ENCODE assay signal across 10 cellular contexts in the genomic region with DNA sequence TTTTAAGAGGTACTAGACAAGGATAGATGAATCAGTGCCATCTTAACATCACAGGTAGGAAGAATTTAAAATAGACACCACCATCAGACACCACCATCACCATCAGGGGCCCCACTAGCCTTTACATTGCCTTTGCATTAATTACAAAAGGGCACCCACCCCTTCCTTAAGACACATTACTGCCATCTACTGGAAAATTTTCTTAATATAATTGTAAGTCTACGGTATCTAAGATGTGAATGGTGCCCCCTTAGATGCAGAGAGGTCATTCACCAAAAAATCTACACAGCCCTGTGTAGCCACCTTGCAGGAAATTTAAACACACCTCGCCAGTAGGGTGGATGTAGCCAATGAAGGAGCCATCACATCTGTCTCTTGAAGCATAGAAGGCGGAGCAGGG.
DNase-seq lines count a peak whose midpoint lies in the region; ATAC-seq and TF ChIP-seq lines count a peak whose summit lies in the region.
"Had no signal": no experiment of that assay in that cellular context is flagged by ENCODE, and none has a peak within 500 bp of the region (broad histone marks: within the 10 kb centered on the region; RNA-seq: fewer than 3 reads in every experiment).

No MANE protein-coding gene starts in this region.

- H3K4me3 ChIP-seq in KMS-11 (IDR thresholded peaks at IDR 0.05; ENCODE audit: insufficient read depth, low read depth, low read length) = no peak overlapping the region
- H3K4me3 ChIP-seq in adipocyte (ENCODE audit: low read length) = no peak overlapping the region
- H3K4me3 ChIP-seq in mesenchymal stem cell (ENCODE audit: insufficient read depth in 1 of 2, low read depth in 1 of 2, low read length in 2 of 2) = no peak overlapping the region
- H3K4me3 ChIP-seq: SJCRH30 had no signal

- ATAC-seq in HG03432 (IDR thresholded peaks at IDR 0.05; ENCODE audit: unreplicated experiment) = no peak

- H2AK5ac ChIP-seq in mesenchymal stem cell (ENCODE audit: low read length, severe bottlenecking) = no peak overlapping the region

- no peak overlapping the region for H2BK15ac ChIP-seq in mesenchymal stem cell (ENCODE audit: low read depth, poor library complexity, severe bottlenecking)

- no peak overlapping the region for H4K91ac ChIP-seq in mesenchymal stem cell (ENCODE audit: low read length)

- no peak overlapping the region for H2BK12ac ChIP-seq in mesenchymal stem cell (ENCODE audit: low read length in 2 of 2)

- H3K9ac ChIP-seq in KMS-11 (no peak overlapping the region), adipocyte (ENCODE audit: low read length) (no peak overlapping the region), mesenchymal stem cell (ENCODE audit: low read length) (no peak overlapping the region)

- H3K36me3 ChIP-seq in KMS-11 (ENCODE audit: insufficient read depth) (no peaks in the 10 kb centered on the region), adipocyte (ENCODE audit: control insufficient read depth, insufficient read depth, low read length, severe bottlenecking) (no peaks in the 10 kb centered on the region), mesenchymal stem cell (ENCODE audit: control insufficient read depth in 1 of 2, insufficient read depth in 2 of 2, low read depth in 1 of 2, low read length in 2 of 2) (no peaks in the 10 kb centered on the region)
- H3K36me3 ChIP-seq: SJCRH30 had no signal

- no peaks in the 10 kb centered on the region for H3K4me1 ChIP-seq in KMS-11 (ENCODE audit: low read depth, poor library complexity, severe bottlenecking)
- H3K4me1 ChIP-seq in adipocyte (ENCODE audit: control insufficient read depth, insufficient read depth, low read length) = no peaks in the 10 kb centered on the region
- H3K4me1 ChIP-seq in mesenchymal stem cell (ENCODE audit: control insufficient read depth, insufficient read depth, low read depth, low read length) = peaks cover 2% of the 10 kb centered on the region
- H3K4me1 ChIP-seq: SJCRH30 had no signal

- no peak overlapping the region for H3K18ac ChIP-seq in mesenchymal stem cell (ENCODE audit: low read depth in 1 of 2, low read length in 2 of 2)

- TF ChIP-seq CTCF in KMS-11 (conservative IDR thresholded peaks at IDR 0.05; ENCODE audit: low read depth, low read length) = peak; percentile 45

- H3K79me1 ChIP-seq in mesenchymal stem cell (replicated peaks; ENCODE audit: low read length, poor library complexity, severe bottlenecking) = no peaks in the 10 kb centered on the region

- no peak overlapping the region for H3K4ac ChIP-seq in mesenchymal stem cell (ENCODE audit: low read depth in 1 of 2, low read length in 2 of 2)

- H4K8ac ChIP-seq in mesenchymal stem cell (ENCODE audit: low read length) = no peak overlapping the region

- no peaks in the 10 kb centered on the region for H3K9me3 ChIP-seq in adipocyte (ENCODE audit: control insufficient read depth, low read length)
- H3K9me3 ChIP-seq in mesenchymal stem cell (ENCODE audit: control insufficient read depth, low read length) = no peaks in the 10 kb centered on the region
- H3K9me3 ChIP-seq: SJCRH30 had no signal

- H2BK120ac ChIP-seq in mesenchymal stem cell (ENCODE audit: low read depth, low read length) = no peak overlapping the region

- DNase-seq in activated CD4-positive, alpha-beta T cell treated with anti-CD3 and anti-CD28 coated beads for 48 hours = peak; percentile 2
- DNase-seq in activated CD4-positive, alpha-beta T cell treated with anti-CD3 and anti-CD28 coated beads, Interleukin-2, amount 50 U/mL, for 4 hours = no peak
- DNase-seq in adipocyte (ENCODE audit: low read depth) = peak; percentile 48
- DNase-seq in pons (ENCODE audit: low spot score) = peak; percentile 35
- DNase-seq in substantia nigra (lab: John Stamatoyannopoulos, UW) = no peak
- DNase-seq in mesenchymal stem cell = no peak
- DNase-seq: stimulated activated CD4-positive, alpha-beta T cell treated with anti-CD3 and anti-CD28 coated beads, Interleukin-4, amount 100 ng/mL, for 1 hour had no signal

- no peak overlapping the region for H3K23ac ChIP-seq in mesenchymal stem cell (ENCODE audit: low read length in 2 of 2)

- H3K79me2 ChIP-seq in KMS-11 (ENCODE audit: insufficient read depth, low read depth) = no peaks in the 10 kb centered on the region

- no peaks in the 10 kb centered on the region for H4K20me1 ChIP-seq in KMS-11 (ENCODE audit: insufficient read depth)

- H3K14ac ChIP-seq in mesenchymal stem cell (ENCODE audit: low read length in 2 of 2) = no peak overlapping the region

- H2AFZ ChIP-seq in KMS-11 (ENCODE audit: low read depth) = no peak overlapping the region
- no peak overlapping the region for H2AFZ ChIP-seq in mesenchymal stem cell (ENCODE audit: low read depth, low read length)

- H3K4me2 ChIP-seq in KMS-11 (no peak overlapping the region), mesenchymal stem cell (ENCODE audit: low read length, poor library complexity, severe bottlenecking) (no peak overlapping the region)

- 100% methylated on average over 1 of the region's 3 CpGs for WGBS in mesenchymal stem cell

- no peak overlapping the region for H2BK5ac ChIP-seq in mesenchymal stem cell (ENCODE audit: low read depth, low read length, poor library complexity, severe bottlenecking)

- no peaks in the 10 kb centered on the region for H3K27me3 ChIP-seq in KMS-11 (ENCODE audit: insufficient read depth, low read depth)
- H3K27me3 ChIP-seq in adipocyte (replicated peaks; ENCODE audit: control insufficient read depth, insufficient read depth, low read length) = peaks cover 16% of the 10 kb centered on the region
- peaks cover 0 to 24% of the 10 kb centered on the region in 2 experiments for H3K27me3 ChIP-seq in mesenchymal stem cell (ENCODE audit: control insufficient read depth in 1 of 2, insufficient read depth in 1 of 2, low read length in 2 of 2)
- H3K27me3 ChIP-seq: SJCRH30 had no signal

- H3K27ac ChIP-seq in KMS-11 = no peak overlapping the region
- no peak overlapping the region for H3K27ac ChIP-seq in substantia nigra (ENCODE audit: low read depth, low read length, poor library complexity, severe bottlenecking)
- no peak overlapping the region for H3K27ac ChIP-seq in mesenchymal stem cell (ENCODE audit: low read length, poor library complexity, severe bottlenecking)
- H3K27ac ChIP-seq: SJCRH30 had no signal

Comparison
In these comparisons a context has a peak if more than half of its experiments do, and no peak if none do; other contexts are left out.
1. DNase-seq: peak in activated CD4-positive, alpha-beta T cell treated with anti-CD3 and anti-CD28 coated beads for 48 hours (single experiment), adipocyte (single experiment) and pons (single experiment); none in activated CD4-positive, alpha-beta T cell treated with anti-CD3 and anti-CD28 coated beads, Interleukin-2, amount 50 U/mL, for 4 hours (0 of 2), substantia nigra (0 of 49) and mesenchymal stem cell (single experiment).